ENCODE assay signal across 10 cellular contexts in genomic region chr4:183838987-183839712, GRCh38.
DNase-seq lines count a peak whose midpoint lies in the region; ATAC-seq, FAIRE-seq and TF ChIP-seq lines count a peak whose summit lies in the region.
"Had no signal": no experiment of that assay in that cellular context is flagged by ENCODE, and none has a peak within 500 bp of the region (broad histone marks: within the 10 kb centered on the region; RNA-seq: fewer than 3 reads in every experiment).

No MANE protein-coding gene starts in this region.

- H3K27me3 Mint-ChIP-seq in stimulated activated naive CD8-positive, alpha-beta T cell treated with anti-CD3 and anti-CD28 coated beads, Interleukin-15, amount 100 ng/mL, for 72 hours = peaks cover 16% of the 10 kb centered on the region
- H3K27me3 Mint-ChIP-seq in activated naive CD4-positive, alpha-beta T cell treated with anti-CD3 and anti-CD28 coated beads, Interleukin-2, amount 10 ng/mL, durations not matched to agents 7 days and 5 days = peaks cover 6% of the 10 kb centered on the region

- no peak for TF ChIP-seq POLR2A in H54 (IDR thresholded peaks at IDR 0.05; ENCODE audit: low read depth, low read length)

- FAIRE-seq in H54 (lab: Jason Lieb, UNC) = no peak

- H3K27ac ChIP-seq in VCaP = no peak overlapping the region

- no peaks in the 10 kb centered on the region for H3K4me1 Mint-ChIP-seq in stimulated activated naive CD8-positive, alpha-beta T cell treated with anti-CD3 and anti-CD28 coated beads, Interleukin-15, amount 100 ng/mL, for 72 hours
- H3K4me1 Mint-ChIP-seq in activated naive CD4-positive, alpha-beta T cell treated with anti-CD3 and anti-CD28 coated beads, Interleukin-2, amount 10 ng/mL, durations not matched to agents 7 days and 5 days = no peaks in the 10 kb centered on the region

- no peaks in the 10 kb centered on the region for H3K9me3 Mint-ChIP-seq in stimulated activated naive CD8-positive, alpha-beta T cell treated with anti-CD3 and anti-CD28 coated beads, Interleukin-15, amount 100 ng/mL, for 72 hours
- H3K9me3 Mint-ChIP-seq in activated naive CD4-positive, alpha-beta T cell treated with anti-CD3 and anti-CD28 coated beads, Interleukin-2, amount 10 ng/mL, durations not matched to agents 7 days and 5 days = no peaks in the 10 kb centered on the region

- no peak overlapping the region for H3K27ac Mint-ChIP-seq in stimulated activated naive CD8-positive, alpha-beta T cell treated with anti-CD3 and anti-CD28 coated beads, Interleukin-15, amount 100 ng/mL, for 72 hours
- H3K27ac Mint-ChIP-seq in activated naive CD4-positive, alpha-beta T cell treated with anti-CD3 and anti-CD28 coated beads, Interleukin-2, amount 10 ng/mL, durations not matched to agents 7 days and 5 days = no peak overlapping the region

- TF ChIP-seq CTCF in VCaP (conservative IDR thresholded peaks at IDR 0.05) = peak; percentile 70

- peak; percentile 18 for ATAC-seq in stimulated activated naive CD8-positive, alpha-beta T cell treated with anti-CD3 and anti-CD28 coated beads, Interleukin-15, amount 100 ng/mL, for 72 hours
- no peak for ATAC-seq in stimulated activated naive CD8-positive, alpha-beta T cell treated with anti-CD3 and anti-CD28 coated beads, Interleukin-15, Interleukin-2, amounts not matched to agents 100 U/mL and 50 U/mL, for 24 hours

- DNase-seq in stimulated activated naive CD8-positive, alpha-beta T cell treated with anti-CD3 and anti-CD28 coated beads, Interleukin-15, amount 100 ng/mL, for 72 hours = no peak
- DNase-seq in stimulated activated naive CD8-positive, alpha-beta T cell treated with anti-CD3 and anti-CD28 coated beads, Interleukin-15, Interleukin-2, amounts not matched to agents 100 U/mL and 50 U/mL, for 24 hours = no peak
- peak; percentile 28 for DNase-seq in iPS DF 19.7 (ENCODE audit: low read depth, low spot score)
- DNase-seq in NCI-H2029 (lab: John Stamatoyannopoulos, UW) = no peak
- DNase-seq in NCI-H526 treated with DMSO at 0.1 percent for 48 hours (lab: John Stamatoyannopoulos, UW) = no peak
- no peak for DNase-seq in H54 (ENCODE audit: insufficient read length, low spot score)
- no peak for DNase-seq in activated naive CD4-positive, alpha-beta T cell treated with anti-CD3 and anti-CD28 coated beads, Interleukin-2, amount 10 ng/mL, durations not matched to agents 7 days and 5 days
- DNase-seq: activated CD4-positive, alpha-beta T cell treated with anti-CD3 and anti-CD28 coated beads for 1 hour; effector CD8-positive, alpha-beta T cell had no signal

- no peaks in the 10 kb centered on the region for H3K36me3 Mint-ChIP-seq in activated naive CD4-positive, alpha-beta T cell treated with anti-CD3 and anti-CD28 coated beads, Interleukin-2, amount 10 ng/mL, durations not matched to agents 7 days and 5 days

- H3K4me3 Mint-ChIP-seq in stimulated activated naive CD8-positive, alpha-beta T cell treated with anti-CD3 and anti-CD28 coated beads, Interleukin-15, amount 100 ng/mL, for 72 hours = no peak overlapping the region
- H3K4me3 Mint-ChIP-seq in activated naive CD4-positive, alpha-beta T cell treated with anti-CD3 and anti-CD28 coated beads, Interleukin-2, amount 10 ng/mL, durations not matched to agents 7 days and 5 days = no peak overlapping the region

- CTCF ChIA-PET in activated naive CD4-positive, alpha-beta T cell treated with anti-CD3 and anti-CD28 coated beads, Interleukin-2, amount 10 ng/mL, durations not matched to agents 7 days and 5 days (lab: Charles Lee) = no interaction called here
